In genomic region chr13:28049880-28050871, GRCh38 we compare ENCODE assay signal across 13 cellular contexts. TPM values are rescaled to one million over a fixed set of nuclear protein-coding genes. Genes with fewer than 3 reads are reported as not detected.
DNase-seq lines count a peak whose midpoint lies in the region; ATAC-seq and TF ChIP-seq lines count a peak whose summit lies in the region.
"Had no signal": no experiment of that assay in that cellular context is flagged by ENCODE, and none has a peak within 500 bp of the region (broad histone marks: within the 10 kb centered on the region; RNA-seq: fewer than 3 reads in every experiment).

No MANE protein-coding gene starts in this region.

- H3K9me3 Mint-ChIP-seq in activated CD8-positive, alpha-beta T cell treated with anti-CD3 and anti-CD28 coated beads for 36 hours = no peaks in the 10 kb centered on the region
- no peaks in the 10 kb centered on the region for H3K9me3 Mint-ChIP-seq in endothelial cell (ENCODE audit: unreplicated experiment)
- H3K9me3 Mint-ChIP-seq: naive thymus-derived CD8-positive, alpha-beta T cell had no signal

- no peaks in the 10 kb centered on the region for H3K36me3 ChIP-seq in iPS-18a (ENCODE audit: control insufficient read depth, low read depth, low read length)

- POLR2A ChIA-PET in activated CD8-positive, alpha-beta T cell treated with anti-CD3 and anti-CD28 coated beads for 36 hours (lab: Charles Lee) = no interaction called here

- no peak overlapping the region for H3K27ac Mint-ChIP-seq in activated CD8-positive, alpha-beta T cell treated with anti-CD3 and anti-CD28 coated beads for 36 hours
- no peak overlapping the region for H3K27ac Mint-ChIP-seq in endothelial cell (ENCODE audit: unreplicated experiment)

- no peak for TF ChIP-seq CTCF in activated CD8-positive, alpha-beta T cell treated with anti-CD3 and anti-CD28 coated beads for 36 hours (IDR thresholded peaks at IDR 0.05)
- no peak for TF ChIP-seq CTCF in endothelial cell (IDR thresholded peaks at IDR 0.05; ENCODE audit: unreplicated experiment)

- intact Hi-C loops in activated CD8-positive, alpha-beta T cell treated with anti-CD3 and anti-CD28 coated beads for 36 hours (cut with micrococcal nuclease) = no loop called here

- peaks cover 39% of the 10 kb centered on the region for H3K4me1 ChIP-seq in iPS-18a (ENCODE audit: control insufficient read depth, low read depth, low read length)

- H3K4me3 ChIP-seq in iPS-18a (ENCODE audit: low read length) = peak overlapping the region; percentile 17

- no peaks in the 10 kb centered on the region for H3K27me3 ChIP-seq in iPS-18a (ENCODE audit: control insufficient read depth, insufficient read depth, low read length)

- ATAC-seq in GM18511 (IDR thresholded peaks at IDR 0.05; ENCODE audit: unreplicated experiment) (peak; percentile 56), GM21619 (IDR thresholded peaks at IDR 0.05; ENCODE audit: unreplicated experiment) (peak; percentile 31), HG03378 (IDR thresholded peaks at IDR 0.05; ENCODE audit: unreplicated experiment) (peak; percentile 42)
- no peak for ATAC-seq in activated CD8-positive, alpha-beta T cell treated with anti-CD3 and anti-CD28 coated beads for 36 hours
- ATAC-seq: naive thymus-derived CD8-positive, alpha-beta T cell had no signal

- H3K27me3 Mint-ChIP-seq in activated CD8-positive, alpha-beta T cell treated with anti-CD3 and anti-CD28 coated beads for 36 hours = peaks cover 10% of the 10 kb centered on the region
- no peaks in the 10 kb centered on the region for H3K27me3 Mint-ChIP-seq in endothelial cell (ENCODE audit: unreplicated experiment)

- H3K9ac ChIP-seq in iPS-18a (ENCODE audit: low read length) = peak overlapping the region; percentile 43

- H3K27ac ChIP-seq in iPS-18a (ENCODE audit: low read length) = peak overlapping the region; percentile 55

- H3K9me3 ChIP-seq in iPS-18a (ENCODE audit: control insufficient read depth, low read depth, low read length) = no peaks in the 10 kb centered on the region

- CTCF ChIA-PET in activated CD8-positive, alpha-beta T cell treated with anti-CD3 and anti-CD28 coated beads for 36 hours (lab: Charles Lee) = no interaction called here

- no peaks in the 10 kb centered on the region for H3K36me3 Mint-ChIP-seq in activated CD8-positive, alpha-beta T cell treated with anti-CD3 and anti-CD28 coated beads for 36 hours (ENCODE audit: low read depth)
- H3K36me3 Mint-ChIP-seq in endothelial cell (ENCODE audit: low read depth, unreplicated experiment) = no peaks in the 10 kb centered on the region
- H3K36me3 Mint-ChIP-seq: naive thymus-derived CD8-positive, alpha-beta T cell had no signal

- DNase-seq in activated CD8-positive, alpha-beta T cell treated with anti-CD3 and anti-CD28 coated beads for 36 hours = no peak
- no peak for DNase-seq in stimulated activated CD4-positive, alpha-beta T cell treated with anti-CD3 and anti-CD28 coated beads, Interleukin-15, amount 100 ng/mL, for 24 hours
- no peak for DNase-seq in medulla oblongata (ENCODE audit: extremely low spot score)
- no peak for DNase-seq in endothelial cell (ENCODE audit: low spot score)
- DNase-seq: AML-193; effector memory CD4-positive, alpha-beta T cell; HCEC 1CT; naive thymus-derived CD8-positive, alpha-beta T cell had no signal

- H3K4me1 Mint-ChIP-seq in activated CD8-positive, alpha-beta T cell treated with anti-CD3 and anti-CD28 coated beads for 36 hours (ENCODE audit: low read depth) = peaks cover 7% of the 10 kb centered on the region
- no peaks in the 10 kb centered on the region for H3K4me1 Mint-ChIP-seq in endothelial cell (ENCODE audit: unreplicated experiment)

- H3K4me3 Mint-ChIP-seq in activated CD8-positive, alpha-beta T cell treated with anti-CD3 and anti-CD28 coated beads for 36 hours = no peak overlapping the region
- H3K4me3 Mint-ChIP-seq in endothelial cell (ENCODE audit: unreplicated experiment) = no peak overlapping the region
- H3K4me3 Mint-ChIP-seq: naive thymus-derived CD8-positive, alpha-beta T cell had no signal

RNA-seq across cellular contexts. Expression of gene FLT3, which starts 50.2 kb away (rescaled TPM):
- not detected for total RNA-seq in activated CD8-positive, alpha-beta T cell treated with anti-CD3 and anti-CD28 coated beads for 36 hours
- total RNA-seq in endothelial cell (ENCODE audit: unreplicated experiment) = not detected
- total RNA-seq: SK-MEL-5 had no signal
